8 cellular contexts compared by ENCODE assay signal in genomic region chr10:74827045-74827441, GRCh38. TPM values are rescaled to one million over a fixed set of nuclear protein-coding genes. Genes with fewer than 3 reads are reported as not detected.
DNase-seq lines count a peak whose midpoint lies in the region; ATAC-seq lines count a peak whose summit lies in the region.

No MANE protein-coding gene starts in this region.

- H3K27ac ChIP-seq in epithelial cell of prostate, result peak overlapping the region; percentile 86

- no peak for ATAC-seq in esophagus mucosa
- no peak for ATAC-seq in GM18498 (IDR thresholded peaks at IDR 0.05; ENCODE audit: unreplicated experiment)

- DNase-seq in DMS79 treated with DMSO at 0.1 percent for 48 hours (lab: John Stamatoyannopoulos, UW) (peak; percentile 53), DMS79 (lab: John Stamatoyannopoulos, UW) (no peak), NCI-H748 treated with DMSO at 0.1 percent for 48 hours (lab: John Stamatoyannopoulos, UW) (peak; percentile 75), epithelial cell of prostate (ENCODE audit: low read depth, low spot score) (no peak), retina (peak; percentile 58)
- DNase-seq in activated CD4-positive, alpha-beta T cell treated with anti-CD3 and anti-CD28 coated beads for 4 hours, result no peak

RNA-seq across cellular contexts. Expression of gene KAT6B, which starts 0.6 kb away (rescaled TPM):
- 17.3 TPM for total RNA-seq in esophagus mucosa

Comparison
In these comparisons a context has a peak if more than half of its experiments do, and no peak if none do; other contexts are left out.
1. DNase-seq: peak in DMS79 treated with DMSO at 0.1 percent for 48 hours (single experiment), NCI-H748 treated with DMSO at 0.1 percent for 48 hours (single experiment) and retina (single experiment); none in DMS79 (single experiment), epithelial cell of prostate (single experiment) and activated CD4-positive, alpha-beta T cell treated with anti-CD3 and anti-CD28 coated beads for 4 hours (0 of 2).